In genomic region chr22:42884616-42885375, GRCh38 we compare ENCODE assay signal across 21 cellular contexts. TPM values are rescaled to one million over a fixed set of nuclear protein-coding genes. Genes with fewer than 3 reads are reported as not detected.
DNase-seq lines count a peak whose midpoint lies in the region; ATAC-seq and TF ChIP-seq lines count a peak whose summit lies in the region.
"Had no signal": no experiment of that assay in that cellular context is flagged by ENCODE, and none has a peak within 500 bp of the region (broad histone marks: within the 10 kb centered on the region; RNA-seq: fewer than 3 reads in every experiment).

No MANE protein-coding gene starts in this region.

- 81 to 89% (median 84%) methylated on average over 7 of the region's 7 CpGs for WGBS in adrenal gland, 4 donors

- peak overlapping the region in 3 of 5 donors; percentile 44 to 94 (median 57) for H3K27ac ChIP-seq in adrenal gland

- intact Hi-C loops in adrenal gland (cut with DNase I): loop anchor here in 1 of 2 donors (10.0 kb wide), 1 partner anchor 130 kb away; the partner anchor contains the start of gene PACSIN2

- peaks cover 80% of the 10 kb centered on the region for H3K36me3 Mint-ChIP-seq in activated T-cell treated with anti-CD3 and anti-CD28 coated beads, Interleukin-2, amount 50 U/mL, for 24 hours (ENCODE audit: low read depth)
- peaks cover 25% of the 10 kb centered on the region for H3K36me3 Mint-ChIP-seq in activated T-cell treated with anti-CD3 and anti-CD28 coated beads, Interleukin-2, amount 50 U/mL, for 4 hours (ENCODE audit: insufficient read depth)
- peaks cover 17% of the 10 kb centered on the region for H3K36me3 Mint-ChIP-seq in neural crest cell (ENCODE audit: low read depth)
- peaks cover 61% of the 10 kb centered on the region for H3K36me3 Mint-ChIP-seq in stimulated activated memory B cell treated with anti-CD40 and anti-IgM and Interleukin-4, amounts not matched to agents 10 μg/mL and 1 μg/mL and 100 μg/mL, for 72 hours

- H3K4me3 Mint-ChIP-seq in activated T-cell treated with anti-CD3 and anti-CD28 coated beads, Interleukin-2, amount 50 U/mL, for 24 hours: no peak overlapping the region
- no peak overlapping the region for H3K4me3 Mint-ChIP-seq in activated T-cell treated with anti-CD3 and anti-CD28 coated beads, Interleukin-2, amount 50 U/mL, for 4 hours
- H3K4me3 Mint-ChIP-seq in neural crest cell: no peak overlapping the region
- no peak overlapping the region for H3K4me3 Mint-ChIP-seq in stimulated activated memory B cell treated with anti-CD40 and anti-IgM and Interleukin-4, amounts not matched to agents 10 μg/mL and 1 μg/mL and 100 μg/mL, for 72 hours
- H3K4me3 Mint-ChIP-seq: B cell; CD4-positive, alpha-beta memory T cell had no signal

- no peak for ATAC-seq in activated T-cell treated with anti-CD3 and anti-CD28 coated beads, Interleukin-2, amount 50 U/mL, for 4 hours
- no peak for ATAC-seq in stimulated activated memory B cell treated with anti-CD40 and anti-IgM and Interleukin-4, amounts not matched to agents 10 μg/mL and 1 μg/mL and 100 μg/mL, for 72 hours
- no peak for ATAC-seq in HG03095 (IDR thresholded peaks at IDR 0.05; ENCODE audit: unreplicated experiment)
- ATAC-seq: HepG2 had no signal

- no peaks in the 10 kb centered on the region for H3K27me3 ChIP-seq in adrenal gland

- H3K4me1 ChIP-seq in adrenal gland (replicated peaks in 1 of 2): peaks cover 16 to 26% of the 10 kb centered on the region in 2 donors

- peak overlapping the region; percentile 33 for H3K27ac Mint-ChIP-seq in activated T-cell treated with anti-CD3 and anti-CD28 coated beads, Interleukin-2, amount 50 U/mL, for 24 hours
- peak overlapping the region; percentile 27 for H3K27ac Mint-ChIP-seq in neural crest cell (ENCODE audit: unreplicated experiment)
- peak overlapping the region; percentile 11 for H3K27ac Mint-ChIP-seq in stimulated activated memory B cell treated with anti-CD40 and anti-IgM and Interleukin-4, amounts not matched to agents 10 μg/mL and 1 μg/mL and 100 μg/mL, for 72 hours
- H3K27ac Mint-ChIP-seq: B cell had no signal

- H3K4me1 Mint-ChIP-seq in activated T-cell treated with anti-CD3 and anti-CD28 coated beads, Interleukin-2, amount 50 U/mL, for 24 hours (ENCODE audit: low read depth): peaks cover 10% of the 10 kb centered on the region
- peaks cover 13% of the 10 kb centered on the region for H3K4me1 Mint-ChIP-seq in activated T-cell treated with anti-CD3 and anti-CD28 coated beads, Interleukin-2, amount 50 U/mL, for 4 hours (ENCODE audit: low read depth)
- peaks cover 10% of the 10 kb centered on the region for H3K4me1 Mint-ChIP-seq in neural crest cell
- H3K4me1 Mint-ChIP-seq in stimulated activated memory B cell treated with anti-CD40 and anti-IgM and Interleukin-4, amounts not matched to agents 10 μg/mL and 1 μg/mL and 100 μg/mL, for 72 hours: peaks cover 37% of the 10 kb centered on the region

- no peak for TF ChIP-seq CTCF in adrenal gland (IDR thresholded peaks at IDR 0.05)
- no peak for TF ChIP-seq CTCF in neural crest cell (conservative IDR thresholded peaks at IDR 0.05)

- no peaks in the 10 kb centered on the region for H3K27me3 Mint-ChIP-seq in activated T-cell treated with anti-CD3 and anti-CD28 coated beads, Interleukin-2, amount 50 U/mL, for 24 hours
- no peaks in the 10 kb centered on the region for H3K27me3 Mint-ChIP-seq in activated T-cell treated with anti-CD3 and anti-CD28 coated beads, Interleukin-2, amount 50 U/mL, for 4 hours (ENCODE audit: low read depth)
- no peaks in the 10 kb centered on the region for H3K27me3 Mint-ChIP-seq in neural crest cell (ENCODE audit: low read depth)
- H3K27me3 Mint-ChIP-seq in stimulated activated memory B cell treated with anti-CD40 and anti-IgM and Interleukin-4, amounts not matched to agents 10 μg/mL and 1 μg/mL and 100 μg/mL, for 72 hours: no peaks in the 10 kb centered on the region
- H3K27me3 Mint-ChIP-seq: B cell; CD4-positive, alpha-beta memory T cell had no signal

- no peak overlapping the region for H3K4me3 ChIP-seq in adrenal gland

- no peaks in the 10 kb centered on the region for H3K9me3 ChIP-seq in adrenal gland (replicated peaks in 1 of 3)

- no peak for DNase-seq in activated T-cell treated with anti-CD3 and anti-CD28 coated beads, Interleukin-2, amount 50 U/mL, for 24 hours
- no peak for DNase-seq in activated T-cell treated with anti-CD3 and anti-CD28 coated beads, Interleukin-2, amount 50 U/mL, for 4 hours
- DNase-seq in adrenal gland: no peak
- DNase-seq in neural crest cell (ENCODE audit: low read depth, low spot score): no peak
- no peak for DNase-seq in DMS79 treated with DMSO at 0.1 percent for 48 hours (lab: John Stamatoyannopoulos, UW)
- DNase-seq in C1 segment of cervical spinal cord (lab: John Stamatoyannopoulos, UW): no peak
- DNase-seq: 8988T; CD4-positive, alpha-beta memory T cell; GOT3; KBM-7; NCI-H1417 treated with DMSO at 0.1 percent for 48 hours; NCI-H187 treated with DMSO at 0.1 percent for 48 hours; NCI-H226; NCI-H524; NCI-H82; OCI-M1; SHP77 had no signal

- TF ChIP-seq POLR2A in adrenal gland (IDR thresholded peaks at IDR 0.05): no peak

- no peaks in the 10 kb centered on the region for H3K9me3 Mint-ChIP-seq in activated T-cell treated with anti-CD3 and anti-CD28 coated beads, Interleukin-2, amount 50 U/mL, for 24 hours
- no peaks in the 10 kb centered on the region for H3K9me3 Mint-ChIP-seq in activated T-cell treated with anti-CD3 and anti-CD28 coated beads, Interleukin-2, amount 50 U/mL, for 4 hours
- no peaks in the 10 kb centered on the region for H3K9me3 Mint-ChIP-seq in neural crest cell
- no peaks in the 10 kb centered on the region for H3K9me3 Mint-ChIP-seq in stimulated activated memory B cell treated with anti-CD40 and anti-IgM and Interleukin-4, amounts not matched to agents 10 μg/mL and 1 μg/mL and 100 μg/mL, for 72 hours
- H3K9me3 Mint-ChIP-seq: CD4-positive, alpha-beta memory T cell had no signal

- peaks cover 0 to 85% of the 10 kb centered on the region in 2 donors for H3K36me3 ChIP-seq in adrenal gland (replicated peaks in 1 of 2)

RNA-seq across cellular contexts. Expression of gene ARFGAP3, which starts 27.7 kb away (rescaled TPM):
- total RNA-seq in activated T-cell treated with anti-CD3 and anti-CD28 coated beads, Interleukin-2, amount 50 U/mL, for 4 hours: 10 to 100 TPM; 21.6 to 34.5 (median 26.8) TPM
- total RNA-seq in adrenal gland (100 to 1,000 TPM in 7 of 8 donors, 10 to 100 TPM in 1; 98.9 to 183 (median 118) TPM), neural crest cell (28.4 and 29.9 TPM in 2 replicates)
- polyA plus RNA-seq in adrenal gland: 100 to 1,000 TPM in 1 of 3 donors, 10 to 100 TPM in 2; 48.7 to 268 (median 71.7) TPM
